Comparison of ENCODE assay signal across 1 cellular context in the genomic region with DNA sequence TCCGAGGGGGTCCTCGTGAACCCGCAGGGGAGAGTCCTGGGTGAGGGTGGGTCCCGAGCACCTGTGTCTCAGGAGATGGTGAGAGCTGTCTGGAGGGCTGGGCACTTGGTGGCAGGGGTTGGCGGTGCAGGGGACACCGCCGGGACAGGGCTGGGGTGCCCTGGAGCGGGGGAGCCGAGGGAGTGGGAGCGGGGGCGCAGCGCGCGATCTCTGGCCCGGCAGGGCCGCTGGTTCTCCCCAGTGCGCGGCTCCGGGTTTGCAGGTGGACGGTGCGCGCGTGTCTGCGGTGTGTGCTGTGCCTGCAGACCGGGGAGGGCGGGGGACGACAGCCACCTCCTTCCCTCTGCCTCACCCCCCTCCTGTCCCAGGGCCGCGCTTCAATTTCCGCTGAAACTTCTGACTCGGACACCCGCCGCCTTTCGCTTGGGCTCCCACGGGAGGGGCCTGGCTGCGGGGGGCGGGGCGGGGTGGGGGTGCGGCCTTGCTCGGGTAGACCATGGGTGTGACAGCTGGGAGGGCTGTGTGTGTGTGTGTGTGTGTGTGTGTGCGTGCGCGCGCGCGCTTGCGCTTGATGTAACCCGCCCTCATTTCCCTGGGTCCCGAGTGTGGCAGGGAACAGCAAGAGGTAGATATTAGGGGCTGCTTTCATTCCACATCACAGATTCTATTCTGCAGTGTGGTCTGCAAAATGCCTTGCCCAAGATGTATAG.
TF ChIP-seq lines count a peak whose summit lies in the region.

No MANE protein-coding gene starts in this region.

TF ChIP-seq in K562, 482 proteins besides CTCF, POLR2A, EP300 and RAD21 (continued from another document):
- peak; percentile 95 for TF ChIP-seq VEZF1 (CRISPR knock-in tag; IDR thresholded peaks at IDR 0.05)
TF ChIP-seq in K562: peak in this region for 108.
